ENCODE assay signal across 9 cellular contexts in genomic region chr15:39429898-39430357, GRCh38.
A peak's percentile ranks its signal among the peaks of the same experiment; 100 is the strongest.
DNase-seq lines count a peak whose midpoint lies in the region; ATAC-seq and TF ChIP-seq lines count a peak whose summit lies in the region.
"Had no signal": no experiment of that assay in that cellular context is flagged by ENCODE, and none has a peak within 500 bp of the region (broad histone marks: within the 10 kb centered on the region; RNA-seq: fewer than 3 reads in every experiment).

No MANE protein-coding gene starts in this region.

- peak; percentile 52 for ATAC-seq in GM18868 (IDR thresholded peaks at IDR 0.05; ENCODE audit: unreplicated experiment)
- ATAC-seq in HG03571 (IDR thresholded peaks at IDR 0.05; ENCODE audit: unreplicated experiment), result no peak

- peak; percentile 74 for DNase-seq in A172 (ENCODE audit: low spot score)
- DNase-seq in fibroblast of mammary gland (ENCODE audit: low read depth), result peak; percentile 91
- no peak for DNase-seq in suprapubic skin (ENCODE audit: low spot score in 2 of 2)
- DNase-seq in prostate gland (ENCODE audit: low spot score), result no peak
- DNase-seq in ovary, result no peak

- H3K36me3 ChIP-seq in KOPT-K1 (ENCODE audit: insufficient read depth, low read length), result no peaks in the 10 kb centered on the region
- no peaks in the 10 kb centered on the region for H3K36me3 ChIP-seq in suprapubic skin
- no peaks in the 10 kb centered on the region for H3K36me3 ChIP-seq in prostate gland
- H3K36me3 ChIP-seq in ovary, result no peaks in the 10 kb centered on the region

- H3K9me3 ChIP-seq in KOPT-K1 (ENCODE audit: insufficient read depth, low read length, poor library complexity, severe bottlenecking) (no peaks in the 10 kb centered on the region), suprapubic skin (no peaks in the 10 kb centered on the region), prostate gland (no peaks in the 10 kb centered on the region), ovary (no peaks in the 10 kb centered on the region)

- TF ChIP-seq CTCF in fibroblast of mammary gland (conservative IDR thresholded peaks at IDR 0.05; ENCODE audit: control insufficient read depth, insufficient read depth, low read depth, low read length) (no peak), suprapubic skin (IDR thresholded peaks at IDR 0.05) (no peak), prostate gland (IDR thresholded peaks at IDR 0.05) (no peak), ovary (IDR thresholded peaks at IDR 0.05) (no peak)

- TF ChIP-seq EP300 in suprapubic skin (IDR thresholded peaks at IDR 0.05) (no peak), ovary (IDR thresholded peaks at IDR 0.05) (no peak)

- H3K4me3 ChIP-seq in fibroblast of mammary gland (ENCODE audit: control insufficient read depth, low read depth, low read length) (no peak overlapping the region), suprapubic skin (no peak overlapping the region), prostate gland (no peak overlapping the region), ovary (no peak overlapping the region)
- H3K4me3 ChIP-seq: SK-N-MC had no signal

- H3K27ac ChIP-seq in KOPT-K1 (ENCODE audit: low read depth, low read length, poor library complexity, severe bottlenecking) (peak overlapping the region; percentile 54), suprapubic skin (no peak overlapping the region), prostate gland (no peak overlapping the region), ovary (no peak overlapping the region)
- H3K27ac ChIP-seq: SK-N-MC had no signal

- H3K27me3 ChIP-seq in suprapubic skin (no peaks in the 10 kb centered on the region), prostate gland (replicated peaks; ENCODE audit: insufficient read depth) (no peaks in the 10 kb centered on the region), ovary (no peaks in the 10 kb centered on the region)

- intact Hi-C loops in prostate gland (cut with DNase I), result no loop called here
- intact Hi-C loops in ovary (cut with DNase I), result no loop called here

- TF ChIP-seq POLR2A in suprapubic skin (IDR thresholded peaks at IDR 0.05) (no peak), prostate gland (IDR thresholded peaks at IDR 0.05) (no peak), ovary (IDR thresholded peaks at IDR 0.05) (no peak)

- H3K4me1 ChIP-seq in suprapubic skin (peaks cover 30% of the 10 kb centered on the region), prostate gland (replicated peaks) (no peaks in the 10 kb centered on the region), ovary (ENCODE audit: insufficient read depth) (peaks cover 7% of the 10 kb centered on the region)

- 28% methylated on average over 3 of the region's 3 CpGs for WGBS in suprapubic skin
- WGBS in prostate gland, result 24% methylated on average over 3 of the region's 3 CpGs
- 39 to 47% (median 43%) methylated on average over 3 of the region's 3 CpGs for WGBS in ovary, 3 donors

Comparison
In these comparisons a context has a peak if more than half of its experiments do, and no peak if none do; other contexts are left out.
1. DNase-seq: peak in A172 (single experiment) and fibroblast of mammary gland (single experiment); none in suprapubic skin (0 of 2), prostate gland (single experiment) and ovary (0 of 5).